29 cellular contexts compared by ENCODE assay signal in the genomic region with DNA sequence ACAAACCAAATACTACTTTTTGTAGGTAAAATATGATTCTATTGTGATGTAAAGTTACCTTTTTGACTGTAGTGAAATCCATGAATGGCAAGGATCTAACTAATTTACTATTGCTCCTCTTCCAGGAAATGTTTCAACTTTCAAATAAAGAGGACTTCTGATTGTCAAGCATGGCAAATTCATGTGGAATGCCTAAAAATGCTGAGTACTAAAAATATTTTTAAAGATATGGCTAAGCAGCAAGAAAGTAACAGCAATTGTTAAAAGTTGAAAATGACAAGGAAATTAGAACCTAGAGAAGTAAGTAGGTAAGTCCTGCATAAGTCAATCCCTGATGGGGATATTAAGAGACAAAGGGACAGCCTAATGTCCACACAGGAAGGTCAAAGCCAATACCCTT.
"Had no signal": no experiment of that assay in that cellular context is flagged by ENCODE, and none has a peak within 500 bp of the region (broad histone marks: within the 10 kb centered on the region; RNA-seq: fewer than 3 reads in every experiment).

No MANE protein-coding gene starts in this region.

- DNase-seq: activated CD4-positive, alpha-beta memory T cell treated with anti-CD3 and anti-CD28 coated beads for 36 hours; activated CD4-positive, alpha-beta T cell treated with anti-CD3 and anti-CD28 coated beads for 48 hours; activated CD4-positive, CD25-positive, alpha-beta regulatory T cell; activated gamma-delta T cell; activated naive CD8-positive, alpha-beta T cell treated with anti-CD3 and anti-CD28 coated beads, Interleukin-2, amount 10 ng/mL, durations not matched to agents 7 days and 5 days; amniotic stem cell; caudate nucleus; endodermal cell; foreskin fibroblast; heart left ventricle; hypothalamus; immature natural killer cell; kidney; left colon; mammary epithelial cell; ovary; retina; sigmoid colon; small intestine; stimulated activated CD4-positive, alpha-beta T cell treated with anti-CD3 and anti-CD28 coated beads, Interleukin-1b, Interleukin-23, amount 100 ng/mL, for 48 hours; stimulated activated CD4-positive, alpha-beta T cell treated with anti-CD3 and anti-CD28 coated beads, Interleukin-4, amount 100 ng/mL, for 4 hours; stimulated activated CD8-positive, alpha-beta memory T cell treated with anti-CD3 and anti-CD28 coated beads, Interleukin-4, amount 100 ng/mL, for 48 hours; T-cell; transverse colon had no signal

- H3K9me3 ChIP-seq: ovary, sigmoid colon, transverse colon had no signal

- H3K36me3 Mint-ChIP-seq: stimulated activated memory B cell treated with anti-CD40 and anti-IgM and Interleukin-4, amounts not matched to agents 10 μg/mL and 1 μg/mL and 100 μg/mL, for 72 hours had no signal

- H3K4me3 ChIP-seq: heart left ventricle, ovary, sigmoid colon, transverse colon had no signal

- H3K27me3 Mint-ChIP-seq: activated CD4-positive, alpha-beta memory T cell treated with anti-CD3 and anti-CD28 coated beads for 36 hours; activated naive CD8-positive, alpha-beta T cell treated with anti-CD3 and anti-CD28 coated beads, Interleukin-2, amount 10 ng/mL, durations not matched to agents 7 days and 5 days; progenitor cell of endocrine pancreas; stimulated activated memory B cell treated with anti-CD40 and anti-IgM and Interleukin-4, amounts not matched to agents 10 μg/mL and 1 μg/mL and 100 μg/mL, for 72 hours; T-cell had no signal

- H3K27me3 ChIP-seq: heart left ventricle, ovary, sigmoid colon, transverse colon had no signal

- H3K27ac Mint-ChIP-seq: activated CD4-positive, alpha-beta memory T cell treated with anti-CD3 and anti-CD28 coated beads for 36 hours; activated naive CD8-positive, alpha-beta T cell treated with anti-CD3 and anti-CD28 coated beads, Interleukin-2, amount 10 ng/mL, durations not matched to agents 7 days and 5 days; activated T-helper 1 cell treated with anti-CD3 and anti-CD28 coated beads, Interleukin-12 subunit alpha, Interleukin-12 subunit beta, Interleukin-2, Interleukin-4 antibody, amounts not matched to agents 30 ng/mL and 10 ng/mL and 1 ng/mL, durations not matched to agents 14 hours and 24 hours and 36 hours; endodermal cell; immature natural killer cell; progenitor cell of endocrine pancreas; stimulated activated memory B cell treated with anti-CD40 and anti-IgM and Interleukin-4, amounts not matched to agents 10 μg/mL and 1 μg/mL and 100 μg/mL, for 72 hours; T-helper 2 cell treated with Interferon-gamma antibody and Interleukin-4, amounts not matched to agents 5 μg/mL and 100 μg/mL, for 36 hours had no signal

- H3K36me3 ChIP-seq: heart left ventricle, ovary, sigmoid colon, transverse colon had no signal

- H3K4me3 Mint-ChIP-seq: activated CD4-positive, alpha-beta memory T cell treated with anti-CD3 and anti-CD28 coated beads for 36 hours; activated naive CD8-positive, alpha-beta T cell treated with anti-CD3 and anti-CD28 coated beads, Interleukin-2, amount 10 ng/mL, durations not matched to agents 7 days and 5 days; activated T-helper 1 cell treated with anti-CD3 and anti-CD28 coated beads, Interleukin-12 subunit alpha, Interleukin-12 subunit beta, Interleukin-2, Interleukin-4 antibody, amounts not matched to agents 30 ng/mL and 10 ng/mL and 1 ng/mL, durations not matched to agents 14 hours and 24 hours and 36 hours; endodermal cell; immature natural killer cell; stimulated activated memory B cell treated with anti-CD40 and anti-IgM and Interleukin-4, amounts not matched to agents 10 μg/mL and 1 μg/mL and 100 μg/mL, for 72 hours; T-cell; T-helper 2 cell treated with Interferon-gamma antibody and Interleukin-4, amounts not matched to agents 5 μg/mL and 100 μg/mL, for 36 hours had no signal

- H3K9me3 Mint-ChIP-seq: activated naive CD8-positive, alpha-beta T cell treated with anti-CD3 and anti-CD28 coated beads, Interleukin-2, amount 10 ng/mL, durations not matched to agents 7 days and 5 days; activated T-helper 1 cell treated with anti-CD3 and anti-CD28 coated beads, Interleukin-12 subunit alpha, Interleukin-12 subunit beta, Interleukin-2, Interleukin-4 antibody, amounts not matched to agents 30 ng/mL and 10 ng/mL and 1 ng/mL, durations not matched to agents 14 hours and 24 hours and 36 hours; endodermal cell; immature natural killer cell; stimulated activated memory B cell treated with anti-CD40 and anti-IgM and Interleukin-4, amounts not matched to agents 10 μg/mL and 1 μg/mL and 100 μg/mL, for 72 hours; T-cell; T-helper 2 cell treated with Interferon-gamma antibody and Interleukin-4, amounts not matched to agents 5 μg/mL and 100 μg/mL, for 36 hours had no signal

- ATAC-seq: esophagus mucosa; heart left ventricle; left colon; stimulated activated memory B cell treated with anti-CD40 and anti-IgM and Interleukin-4, amounts not matched to agents 10 μg/mL and 1 μg/mL and 100 μg/mL, for 72 hours; T-cell had no signal

- H3K27ac ChIP-seq: ovary, sigmoid colon, transverse colon had no signal
